8 cellular contexts compared by ENCODE assay signal in the genomic region with DNA sequence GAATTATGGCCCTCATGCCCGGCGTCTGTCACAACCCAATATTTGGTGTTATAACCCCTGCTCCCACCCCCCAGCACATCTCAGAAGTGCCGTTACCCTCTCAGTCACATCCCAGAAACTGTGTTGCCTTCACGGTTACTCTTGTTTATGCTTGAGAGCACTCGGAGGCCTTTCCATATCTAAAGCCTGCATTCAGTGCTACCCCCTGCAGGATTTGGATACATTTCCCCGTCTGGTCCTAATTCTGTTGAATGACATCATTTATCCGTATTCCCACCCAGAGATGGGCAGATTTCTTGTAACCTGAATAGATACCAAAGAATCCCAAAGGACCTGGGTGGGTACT. TPM values are rescaled to one million over a fixed set of nuclear protein-coding genes. Genes with fewer than 3 reads are reported as not detected.
DNase-seq lines count a peak whose midpoint lies in the region; ATAC-seq and TF ChIP-seq lines count a peak whose summit lies in the region.

No MANE protein-coding gene starts in this region.

- H3K4me3 ChIP-seq in cardiac fibroblast (replicated peaks in 1 of 2; ENCODE audit: low read depth in 2 of 2, low read length in 2 of 2) (peak overlapping the region; percentile 19 to 41), upper lobe of left lung (peak overlapping the region; percentile 9 to 52 (median 34))

- H3K27ac ChIP-seq in upper lobe of left lung: peak overlapping the region; percentile 91 to 98 (median 95)

- H3K36me3 ChIP-seq in upper lobe of left lung: no peaks in the 10 kb centered on the region

- TF ChIP-seq EP300 in upper lobe of left lung (IDR thresholded peaks at IDR 0.05): no peak

- TF ChIP-seq POLR2A in upper lobe of left lung (IDR thresholded peaks at IDR 0.05): no peak

- DNase-seq in DMS53 (lab: John Stamatoyannopoulos, UW) (peak; percentile 86), DMS53 treated with DMSO at 0.1 percent for 48 hours (lab: John Stamatoyannopoulos, UW; ENCODE audit: unreplicated experiment) (no peak), NCI-H446 (lab: John Stamatoyannopoulos, UW) (peak; percentile 41 to 84), cardiac fibroblast (ENCODE audit: low read depth in 2 of 2) (peak; percentile 74 to 76), lung microvascular endothelial cell (ENCODE audit: low read depth in 2 of 2) (peak; percentile 76 to 84), upper lobe of left lung (no peak)

- ATAC-seq in upper lobe of left lung (ENCODE audit: low FRiP score in 2 of 2): peak in 1 of 2 donors; percentile 20
- no peak for ATAC-seq in HG03442 (IDR thresholded peaks at IDR 0.05; ENCODE audit: unreplicated experiment)
- ATAC-seq in GM18502 (IDR thresholded peaks at IDR 0.05; ENCODE audit: poor library complexity, unreplicated experiment): no peak

- H3K4me1 ChIP-seq in upper lobe of left lung: peaks cover 21 to 26% (median 23%) of the 10 kb centered on the region in 4 donors

- TF ChIP-seq CTCF in cardiac fibroblast (IDR thresholded peaks at IDR 0.05; ENCODE audit: low read depth, low read length) (peak; percentile 45), upper lobe of left lung (IDR thresholded peaks at IDR 0.05) (peak in 1 of 6 experiments; percentile 32)

- no peaks in the 10 kb centered on the region for H3K27me3 ChIP-seq in upper lobe of left lung

- WGBS in upper lobe of left lung, 2 donors: 6 to 12% methylated on average over 7 of the region's 7 CpGs

- H3K9me3 ChIP-seq in upper lobe of left lung: no peaks in the 10 kb centered on the region

RNA-seq across cellular contexts. Expression of a gene that starts 19.1 kb away (rescaled TPM):
- total RNA-seq in lung microvascular endothelial cell (7.8 and 278 TPM in 2 replicates), upper lobe of left lung (1,000 to 10,000 TPM in 1 of 6 donors, 100 to 1,000 TPM in 5; 386 to 1,146 (median 633) TPM)

Comparison
In these comparisons a context has a peak if more than half of its experiments do, and no peak if none do; other contexts are left out.
1. DNase-seq: peak in DMS53 (single experiment), NCI-H446 (2 of 2), cardiac fibroblast (2 of 2) and lung microvascular endothelial cell (2 of 2); none in DMS53 treated with DMSO at 0.1 percent for 48 hours (single experiment) and upper lobe of left lung (0 of 2).